ENCODE assay signal across 8 cellular contexts in the genomic region with DNA sequence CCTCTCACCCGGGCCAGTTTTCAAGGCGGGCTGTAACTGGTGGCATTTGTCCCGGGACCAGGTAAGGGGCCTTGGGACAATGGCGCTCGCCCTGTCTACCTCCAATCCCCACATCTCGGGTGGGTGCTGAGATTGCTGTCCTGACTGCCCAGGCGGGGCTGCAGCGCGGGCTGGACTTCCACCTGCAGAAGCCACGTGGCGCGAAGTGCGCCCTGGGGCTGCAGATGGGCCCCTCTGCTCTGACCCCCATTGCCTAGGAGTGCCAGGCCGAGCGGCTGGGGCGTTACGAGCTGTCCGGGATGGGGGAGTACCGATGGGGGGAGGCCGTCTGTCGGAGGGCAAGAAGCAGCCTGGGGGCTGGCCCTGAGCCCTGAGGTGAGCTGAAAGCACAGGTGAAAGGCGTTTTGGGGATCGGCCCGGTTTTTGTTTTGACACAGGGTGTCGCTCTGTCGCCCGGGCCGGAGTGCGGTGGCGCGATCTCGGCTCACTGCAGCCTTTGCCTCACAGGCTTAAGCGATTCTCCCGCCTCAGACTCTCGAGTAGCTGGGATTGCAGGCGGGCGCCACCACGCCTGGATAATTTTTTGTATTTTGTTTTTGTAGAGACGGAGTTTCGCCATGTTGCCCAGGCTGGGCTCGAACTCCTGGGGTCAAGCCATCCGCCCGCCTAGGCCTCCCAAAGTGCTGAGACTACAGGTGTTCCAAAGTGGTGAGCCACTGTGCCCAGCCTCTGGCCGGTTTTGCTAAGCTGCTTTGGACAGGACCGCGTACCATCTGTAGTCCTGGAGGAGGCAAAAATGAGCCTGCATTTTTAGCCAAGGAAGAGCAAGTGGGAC. TPM values are rescaled to one million over a fixed set of nuclear protein-coding genes. Genes with fewer than 3 reads are reported as not detected.
A peak's percentile ranks its signal among the peaks of the same experiment; 100 is the strongest.
DNase-seq lines count a peak whose midpoint lies in the region; ATAC-seq and TF ChIP-seq lines count a peak whose summit lies in the region.

A gene with protein sequence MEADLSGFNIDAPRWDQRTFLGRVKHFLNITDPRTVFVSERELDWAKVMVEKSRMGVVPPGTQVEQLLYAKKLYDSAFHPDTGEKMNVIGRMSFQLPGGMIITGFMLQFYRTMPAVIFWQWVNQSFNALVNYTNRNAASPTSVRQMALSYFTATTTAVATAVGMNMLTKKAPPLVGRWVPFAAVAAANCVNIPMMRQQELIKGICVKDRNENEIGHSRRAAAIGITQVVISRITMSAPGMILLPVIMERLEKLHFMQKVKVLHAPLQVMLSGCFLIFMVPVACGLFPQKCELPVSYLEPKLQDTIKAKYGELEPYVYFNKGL (plus strand): TSS at position 16 of the 835 bp plus-strand sequence. CDS start 12,001 bp downstream, outside the sequence.

- peak within 1 kb of the TSS; percentile 93 for H3K9ac ChIP-seq in iPS-20b (ENCODE audit: low read depth, low read length)

- no peaks in the 10 kb centered on the region for H3K9me3 Mint-ChIP-seq in activated naive CD4-positive, alpha-beta T cell treated with anti-CD3 and anti-CD28 coated beads, Interleukin-2, amount 50 U/mL, for 72 hours

- peak within 1 kb of the TSS; percentile 98 for H2AFZ ChIP-seq in PC-9

- DNase-seq in NCI-H1436 (lab: John Stamatoyannopoulos, UW): peak; percentile 9
- DNase-seq in NCI-H1436 treated with DMSO at 0.1 percent for 48 hours (lab: John Stamatoyannopoulos, UW): no peak
- no peak for DNase-seq in PC-9
- DNase-seq in activated naive CD4-positive, alpha-beta T cell treated with anti-CD3 and anti-CD28 coated beads, Interleukin-2, amount 50 U/mL, for 72 hours (ENCODE audit: low spot score in 2 of 2): peak in 1 of 2 donors; percentile 58
- peak; percentile 14 for DNase-seq in stimulated activated CD4-positive, alpha-beta T cell treated with anti-CD3 and anti-CD28 coated beads, Interleukin-2, amount 100 ng/mL, for 4 hours (ENCODE audit: low read depth)
- no peak for DNase-seq in kidney glomerular epithelial cell (lab: John Stamatoyannopoulos, UW)

- H3K36me3 ChIP-seq in PC-9 (ENCODE audit: low read depth) (no peaks in the 10 kb centered on the region), iPS-20b (ENCODE audit: insufficient read depth, low read depth, low read length) (peaks cover 26% of the 10 kb centered on the region)

- no peaks in the 10 kb centered on the region for H3K79me2 ChIP-seq in PC-9 (ENCODE audit: low read depth)

- H3K4me1 ChIP-seq in PC-9 (replicated peaks; ENCODE audit: insufficient read depth): peaks cover 5% of the 10 kb centered on the region; the same call in 1 of the 2 replicates
- H3K4me1 ChIP-seq in iPS-20b (ENCODE audit: insufficient read depth, low read length): peaks cover 24% of the 10 kb centered on the region

- peaks cover 9% of the 10 kb centered on the region; the same call in 1 of the 2 replicates for H3F3A ChIP-seq in PC-9 (ENCODE audit: insufficient read depth, low read depth)

- no peaks in the 10 kb centered on the region for H3K9me2 ChIP-seq in PC-9 (ENCODE audit: insufficient read depth)

- no peaks in the 10 kb centered on the region for H3K9me3 ChIP-seq in PC-9 (ENCODE audit: insufficient read depth, low read depth)
- no peaks in the 10 kb centered on the region for H3K9me3 ChIP-seq in iPS-20b (ENCODE audit: insufficient read depth, low read depth, low read length)

- peaks cover 4 to 30% of the 10 kb centered on the region in 2 donors for H3K36me3 Mint-ChIP-seq in activated naive CD4-positive, alpha-beta T cell treated with anti-CD3 and anti-CD28 coated beads, Interleukin-2, amount 50 U/mL, for 72 hours

- POLR2A ChIA-PET in PC-9 (lab: Charles Lee; ENCODE audit: unreplicated experiment): interaction anchor here (0.5 to 0.7 kb wide), 3 partner anchors 58 to 245 kb away, joined by 3 to 8 read pairs (median 5); no protein-coding TSS in a partner anchor

- ATAC-seq in HG02588 (IDR thresholded peaks at IDR 0.05; ENCODE audit: unreplicated experiment): peak; percentile 16
- ATAC-seq in activated naive CD4-positive, alpha-beta T cell treated with anti-CD3 and anti-CD28 coated beads, Interleukin-2, amount 50 U/mL, for 72 hours: peak; percentile 22 to 32

- TSS peak; percentile 46 for BruUV-seq in PC-9 (replicated peaks; lab: Mats Ljungman, UMichigan)

- H3K27ac Mint-ChIP-seq in activated naive CD4-positive, alpha-beta T cell treated with anti-CD3 and anti-CD28 coated beads, Interleukin-2, amount 50 U/mL, for 72 hours: peak within 1 kb of the TSS; percentile 93 to 94

- H4K20me1 ChIP-seq in PC-9 (ENCODE audit: insufficient read depth): no peaks in the 10 kb centered on the region

- intact Hi-C loops in PC-9 (cut with micrococcal nuclease; ENCODE audit: unreplicated experiment): loop anchor here (2.0 to 10.0 kb wide), 3 partner anchors 68 to 520 kb away; a partner anchor contains a TSS

- H3K27ac ChIP-seq in PC-9 (no peak within 1 kb of the TSS), iPS-20b (ENCODE audit: low read length) (peak within 1 kb of the TSS; percentile 93)

- peak within 1 kb of the TSS; percentile 98 for H3K4me2 ChIP-seq in PC-9

- H3K4me3 ChIP-seq in PC-9: peak within 1 kb of the TSS; percentile 86
- peak within 1 kb of the TSS; percentile 96 for H3K4me3 ChIP-seq in iPS-20b (ENCODE audit: low read length)

- no peaks in the 10 kb centered on the region for H3K27me3 ChIP-seq in PC-9 (ENCODE audit: insufficient read depth, low read depth)
- no peaks in the 10 kb centered on the region for H3K27me3 ChIP-seq in iPS-20b (ENCODE audit: insufficient read depth, low read length)

- no peak for TF ChIP-seq CTCF in PC-9 (conservative IDR thresholded peaks at IDR 0.05)

- CTCF ChIA-PET in PC-9 (lab: Charles Lee): interaction anchor here (0.7 to 1.0 kb wide), 2 partner anchors 45 to 120 kb away, joined by 3 read pairs; no protein-coding TSS in a partner anchor

RNA-seq across cellular contexts. Expression of the gene that starts here (rescaled TPM):
- 5.3 and 5.4 TPM in 2 replicates for total RNA-seq in PC-9 (2021)
- total RNA-seq in activated naive CD4-positive, alpha-beta T cell treated with anti-CD3 and anti-CD28 coated beads, Interleukin-2, amount 50 U/mL, for 72 hours: 10 to 100 TPM in 1 of 2 donors, 1 to 10 TPM in 1; 8.3 to 16.5 TPM

Comparison
In these comparisons a context has a peak if more than half of its experiments do, and no peak if none do; other contexts are left out.
1. DNase-seq: peak in NCI-H1436 (single experiment) and stimulated activated CD4-positive, alpha-beta T cell treated with anti-CD3 and anti-CD28 coated beads, Interleukin-2, amount 100 ng/mL, for 4 hours (single experiment); none in NCI-H1436 treated with DMSO at 0.1 percent for 48 hours (single experiment), PC-9 (0 of 2) and kidney glomerular epithelial cell (single experiment).